In the genomic region with DNA sequence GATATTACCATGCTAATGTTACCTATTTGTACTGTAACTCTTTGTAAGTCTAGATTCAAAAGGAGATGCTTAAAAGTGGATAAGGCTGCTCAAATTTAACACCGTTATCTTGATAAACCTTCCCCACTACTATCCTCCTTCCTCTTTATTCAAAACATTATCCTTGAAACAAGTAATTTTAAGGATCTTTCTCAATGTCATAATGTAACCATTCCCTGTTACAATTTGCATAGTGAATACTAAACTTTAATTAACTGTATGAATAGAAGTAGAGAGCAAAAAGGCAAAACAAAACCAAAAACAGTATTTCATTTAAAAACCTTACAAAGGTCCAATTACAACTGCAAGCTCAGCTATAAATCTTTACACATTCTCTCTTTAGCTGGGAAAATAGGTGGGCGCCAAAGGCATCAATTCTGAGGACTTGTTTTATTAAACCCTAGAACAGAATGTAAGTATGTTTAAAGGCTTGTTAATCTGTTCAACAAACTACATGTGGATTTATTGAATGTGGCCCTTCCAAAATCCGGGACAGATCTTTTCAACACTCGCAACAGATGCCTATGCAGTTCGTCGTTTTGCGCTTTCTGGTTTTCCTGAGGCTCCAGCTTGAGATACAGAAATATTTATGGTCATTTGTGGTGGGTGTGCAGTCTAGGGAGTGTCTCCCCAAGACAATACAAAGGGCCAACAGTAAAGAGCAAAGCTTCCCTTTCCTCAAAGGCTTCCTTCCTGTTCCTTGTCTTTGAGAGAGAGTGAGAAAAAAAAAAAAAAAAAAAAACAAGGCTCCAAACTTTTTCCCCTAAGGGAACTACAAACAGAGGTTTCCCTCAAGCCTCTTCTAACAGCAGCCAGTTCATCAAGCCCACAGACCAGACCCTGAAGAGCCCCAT, we compare ENCODE assay signal across 12 cellular contexts. TPM values are rescaled to one million over a fixed set of nuclear protein-coding genes. Genes with fewer than 3 reads are reported as not detected.
DNase-seq lines count a peak whose midpoint lies in the region; ATAC-seq, FAIRE-seq and TF ChIP-seq lines count a peak whose summit lies in the region.
"Had no signal": no experiment of that assay in that cellular context is flagged by ENCODE, and none has a peak within 500 bp of the region (broad histone marks: within the 10 kb centered on the region; RNA-seq: fewer than 3 reads in every experiment).

No MANE protein-coding gene starts in this region.

- no peak overlapping the region for H3K4me3 Mint-ChIP-seq in dendritic cell treated with granulocyte-macrophage colony-stimulating factor and Interleukin-4, amounts not matched to agents 40 ng/mL and 50 ng/mL, for 4 days
- no peak overlapping the region for H3K4me3 Mint-ChIP-seq in CD8-positive, alpha-beta T cell
- H3K4me3 Mint-ChIP-seq: stimulated activated naive CD8-positive, alpha-beta T cell treated with anti-CD3 and anti-CD28 coated beads, Interleukin-15, Interleukin-2, amounts not matched to agents 100 ng/mL and 50 ng/mL, for 24 hours had no signal

- H3K27ac Mint-ChIP-seq in dendritic cell treated with granulocyte-macrophage colony-stimulating factor and Interleukin-4, amounts not matched to agents 40 ng/mL and 50 ng/mL, for 4 days: peak overlapping the region; percentile 21
- no peak overlapping the region for H3K27ac Mint-ChIP-seq in CD8-positive, alpha-beta T cell
- H3K27ac Mint-ChIP-seq: stimulated activated naive CD8-positive, alpha-beta T cell treated with anti-CD3 and anti-CD28 coated beads, Interleukin-15, Interleukin-2, amounts not matched to agents 100 ng/mL and 50 ng/mL, for 24 hours had no signal

- no peak overlapping the region for H3K27ac ChIP-seq in HepG2 (ENCODE audit: extremely low read length, insufficient read depth, low read length)
- H3K27ac ChIP-seq in tibial artery: peak overlapping the region; percentile 32 to 39
- no peak overlapping the region for H3K27ac ChIP-seq in CD8-positive, alpha-beta T cell (ENCODE audit: low read depth, low read length)

- no peak for TF ChIP-seq RAD21 in HepG2 (CRISPR knock-in tag; IDR thresholded peaks at IDR 0.05)

- H3K4me1 ChIP-seq in HepG2 (ENCODE audit: insufficient read depth, low read length) (peaks cover 11% of the 10 kb centered on the region), tibial artery (peaks cover 0 to 80% (median 39%) of the 10 kb centered on the region in 4 donors)
- H3K4me1 ChIP-seq in CD8-positive, alpha-beta T cell (ENCODE audit: insufficient read depth, low read length): no peaks in the 10 kb centered on the region

- no peaks in the 10 kb centered on the region for H3K27me3 Mint-ChIP-seq in dendritic cell treated with granulocyte-macrophage colony-stimulating factor and Interleukin-4, amounts not matched to agents 40 ng/mL and 50 ng/mL, for 4 days
- H3K27me3 Mint-ChIP-seq in CD8-positive, alpha-beta T cell (ENCODE audit: low read depth): peaks cover 19% of the 10 kb centered on the region

- intact Hi-C loops in dendritic cell treated with granulocyte-macrophage colony-stimulating factor and Interleukin-4, amounts not matched to agents 40 ng/mL and 50 ng/mL, for 4 days (cut with micrococcal nuclease): no loop called here
- intact Hi-C loops in HepG2 (cut with micrococcal nuclease; ENCODE audit: unreplicated experiment) (no loop called here), tibial artery (cut with DNase I; ENCODE audit: low total_unique reads) (no loop called here)
- intact Hi-C loops in CD8-positive, alpha-beta T cell (cut with DNase I, micrococcal nuclease): no loop called here

- TF ChIP-seq POLR2A in HepG2 (IDR thresholded peaks at IDR 0.05; ENCODE audit: insufficient read depth in 1 of 2, low read depth in 2 of 2, low read length in 2 of 2): no peak

- BruUV-seq in HepG2 (replicated peaks; lab: Mats Ljungman, UMichigan): no TSS peak

- TF ChIP-seq CTCF in HepG2 (CRISPR knock-in tag; IDR thresholded peaks at IDR 0.05): no peak
- TF ChIP-seq CTCF in tibial artery (IDR thresholded peaks at IDR 0.05): no peak
- no peak for TF ChIP-seq CTCF in CD8-positive, alpha-beta T cell (IDR thresholded peaks at IDR 0.05)

- peaks cover 6% of the 10 kb centered on the region; the same call in 1 of the 2 replicates for H4K20me1 ChIP-seq in HepG2 (ENCODE audit: insufficient read depth, low read length)

- H3K9me3 ChIP-seq in HepG2 (ENCODE audit: low read length) (no peaks in the 10 kb centered on the region), tibial artery (no peaks in the 10 kb centered on the region)
- no peaks in the 10 kb centered on the region for H3K9me3 ChIP-seq in CD8-positive, alpha-beta T cell (ENCODE audit: low read length)

- H3K79me2 ChIP-seq in HepG2 (ENCODE audit: insufficient read depth, low read length): peaks cover 46% of the 10 kb centered on the region

- peaks cover 34% of the 10 kb centered on the region for H3K4me1 Mint-ChIP-seq in dendritic cell treated with granulocyte-macrophage colony-stimulating factor and Interleukin-4, amounts not matched to agents 40 ng/mL and 50 ng/mL, for 4 days (ENCODE audit: low read depth)
- H3K4me1 Mint-ChIP-seq in CD8-positive, alpha-beta T cell (ENCODE audit: low read depth): no peaks in the 10 kb centered on the region

- H3K4me3 ChIP-seq in HepG2 (replicated peaks in 1 of 3; ENCODE audit: insufficient read depth in 1 of 3, low read depth in 2 of 3, low read length in 3 of 3) (no peak overlapping the region), tibial artery (no peak overlapping the region)
- no peak overlapping the region for H3K4me3 ChIP-seq in CD8-positive, alpha-beta T cell (ENCODE audit: low read depth, low read length)
- H3K4me3 ChIP-seq: GM12878 had no signal

- no peak overlapping the region for H2AFZ ChIP-seq in HepG2 (ENCODE audit: low read length)

- DNase-seq in KBM-7 (peak; percentile 82), HepG2 (ENCODE audit: low spot score) (no peak), tibial artery (no peak), ureter (ENCODE audit: low spot score) (no peak), DMS 273 (lab: John Stamatoyannopoulos, UW; ENCODE audit: unreplicated experiment) (no peak)
- DNase-seq in CD8-positive, alpha-beta T cell: no peak
- DNase-seq: stimulated activated CD4-positive, alpha-beta T cell treated with anti-CD3 and anti-CD28 coated beads, Interleukin-4, amount 100 ng/mL, for 1 hour had no signal

- in situ Hi-C loops in KBM-7 (cut with MboI; ENCODE audit: low pct_unique_long_range_greater_than_20kb, low sequenced_read_pairs): no loop called here
- in situ Hi-C loops in HepG2 (cut with HindIII; ENCODE audit: extremely low pct_ligation_motif_present, low pct_unique_long_range_greater_than_20kb): no loop called here

- WGBS in HepG2 (ENCODE audit: low lambda C conversion rate): 96% methylated on average over 7 of the region's 7 CpGs

- H3K4me2 ChIP-seq in HepG2 (ENCODE audit: low read depth, low read length): no peak overlapping the region

- no peaks in the 10 kb centered on the region for H3K9me3 Mint-ChIP-seq in dendritic cell treated with granulocyte-macrophage colony-stimulating factor and Interleukin-4, amounts not matched to agents 40 ng/mL and 50 ng/mL, for 4 days
- H3K9me3 Mint-ChIP-seq in CD8-positive, alpha-beta T cell: no peaks in the 10 kb centered on the region
- H3K9me3 Mint-ChIP-seq: stimulated activated naive CD8-positive, alpha-beta T cell treated with anti-CD3 and anti-CD28 coated beads, Interleukin-15, Interleukin-2, amounts not matched to agents 100 ng/mL and 50 ng/mL, for 24 hours had no signal

- ATAC-seq in HepG2: no peak
- ATAC-seq in CD8-positive, alpha-beta T cell: no peak
- ATAC-seq in GM21576 (IDR thresholded peaks at IDR 0.05; ENCODE audit: unreplicated experiment): no peak
- ATAC-seq: GM12878 had no signal

- H3K9ac ChIP-seq in HepG2 (ENCODE audit: insufficient read depth, low read depth, low read length): no peak overlapping the region

- H3K36me3 ChIP-seq in HepG2 (replicated peaks in 1 of 2; ENCODE audit: control insufficient read depth in 1 of 2, insufficient read depth in 2 of 2, low read length in 2 of 2) (no peaks in the 10 kb centered on the region), tibial artery (no peaks in the 10 kb centered on the region)
- no peaks in the 10 kb centered on the region for H3K36me3 ChIP-seq in CD8-positive, alpha-beta T cell (ENCODE audit: insufficient read depth, low read length)

- FAIRE-seq in HepG2 (lab: Jason Lieb, UNC): peak; percentile 43
- FAIRE-seq: D721Med, GM12878 had no signal

- H3K36me3 Mint-ChIP-seq in dendritic cell treated with granulocyte-macrophage colony-stimulating factor and Interleukin-4, amounts not matched to agents 40 ng/mL and 50 ng/mL, for 4 days (ENCODE audit: low read depth): peaks cover 13% of the 10 kb centered on the region
- no peaks in the 10 kb centered on the region for H3K36me3 Mint-ChIP-seq in CD8-positive, alpha-beta T cell

- POLR2A ChIA-PET in HepG2 (lab: Yijun Ruan, JAX): interaction anchor here (0.7 kb wide), 1 partner anchor 80 kb away, joined by 3 read pairs; no protein-coding TSS in a partner anchor
- POLR2A ChIA-PET in CD8-positive, alpha-beta T cell (lab: Charles Lee): no interaction called here

- TF ChIP-seq EP300 in HepG2 (IDR thresholded peaks at IDR 0.05; ENCODE audit: low read depth in 2 of 2, low read length in 2 of 2) (no peak), HepG2 (CRISPR knock-in tag; IDR thresholded peaks at IDR 0.05; ENCODE audit: borderline replicate concordance) (no peak)

- H3K27me3 ChIP-seq in HepG2 (ENCODE audit: control insufficient read depth in 1 of 2, insufficient read depth in 2 of 2, low read length in 2 of 2) (no peaks in the 10 kb centered on the region), tibial artery (no peaks in the 10 kb centered on the region)
- H3K27me3 ChIP-seq in CD8-positive, alpha-beta T cell (ENCODE audit: insufficient read depth, low read length): no peaks in the 10 kb centered on the region

- CTCF ChIA-PET in HepG2 (lab: Yijun Ruan, JAX; ENCODE audit: low intra/inter-chr PET ratio, low total read pairs): no interaction called here
- CTCF ChIA-PET in CD8-positive, alpha-beta T cell (lab: Charles Lee): no interaction called here

RNA-seq across cellular contexts. Expression of gene KIF13A, which starts 15.1 kb away (rescaled TPM):
- total RNA-seq in HepG2 (2016; rRNA removed; fragmentation: Illumina TruSeq; extraction: Trizol): 37.2 and 48.3 TPM in 2 replicates
- 12.1 and 13.7 TPM in 2 replicates for total RNA-seq in HepG2 (2016; cell fraction: cytosol; rRNA removed; fragmentation: Illumina TruSeq; extraction: Trizol; ENCODE audit: low read depth)
- 35.4 and 47.0 TPM in 2 replicates for total RNA-seq in HepG2 (2016; cell fraction: insoluble cytoplasmic fraction; rRNA removed; fragmentation: Illumina TruSeq; extraction: Trizol)
- total RNA-seq in HepG2 (2016; cell fraction: membrane; rRNA removed; fragmentation: Illumina TruSeq; extraction: Trizol): 23.2 and 29.0 TPM in 2 replicates
- 37.1 and 42.5 TPM in 2 replicates for total RNA-seq in HepG2 (2016; cell fraction: nucleus; rRNA removed; fragmentation: Illumina TruSeq; extraction: Trizol)
- polyA plus RNA-seq in HepG2 (2011; rRNA removed): 19.5 and 21.1 TPM in 2 replicates
- 14.7 and 19.5 TPM in 2 replicates for polyA plus RNA-seq in HepG2 (2011; cell fraction: cytosol; rRNA removed)
- 16.8 and 17.7 TPM in 2 replicates for polyA plus RNA-seq in HepG2 (2011; cell fraction: nucleus; rRNA removed)
- polyA plus RNA-seq in HepG2 (2012): 17.5 and 22.9 TPM in 2 replicates
- polyA plus RNA-seq in HepG2 (2016; cell fraction: cytosol; fragmentation: Illumina TruSeq; extraction: Trizol; ENCODE audit: low read depth): 12.4 and 13.8 TPM in 2 replicates
- 33.5 and 35.2 TPM in 2 replicates for polyA plus RNA-seq in HepG2 (2016; cell fraction: insoluble cytoplasmic fraction; fragmentation: Illumina TruSeq; extraction: Trizol; ENCODE audit: low read depth)
- 17.4 and 21.2 TPM in 2 replicates for polyA plus RNA-seq in HepG2 (2016; cell fraction: membrane; fragmentation: Illumina TruSeq; extraction: Trizol; ENCODE audit: low read depth)
- polyA plus RNA-seq in HepG2 (2016; cell fraction: nucleus; fragmentation: Illumina TruSeq; extraction: Trizol; ENCODE audit: insufficient read depth, low read depth): 32.6 and 33.2 TPM in 2 replicates
- 22.0 and 49.6 TPM in 2 replicates for polyA minus RNA-seq in HepG2 (2011; rRNA and poly(A)+ RNA removed; ENCODE audit: low replicate concordance)
- polyA minus RNA-seq in HepG2 (2011; cell fraction: cytosol; rRNA and poly(A)+ RNA removed): 22.4 TPM in 2 replicates
- polyA minus RNA-seq in HepG2 (2011; cell fraction: nucleus; rRNA and poly(A)+ RNA removed): 55.1 and 57.9 TPM in 2 replicates
- 57.7 TPM for total RNA-seq in ureter
- total RNA-seq in CD8-positive, alpha-beta T cell: under 1 TPM; 0.14 to 0.33 TPM

Comparison
In these comparisons a context has a peak if more than half of its experiments do, and no peak if none do; other contexts are left out.
1. H3K27ac ChIP-seq: peak in tibial artery (2 of 2); none in HepG2 (single experiment) and CD8-positive, alpha-beta T cell (single experiment).
2. RNA of gene KIF13A, which starts 15.1 kb away (total RNA-seq): 57.7 TPM in ureter (single experiment) and 12.1 to 48.3 TPM in HepG2; 0.14 to 0.33 TPM in CD8-positive, alpha-beta T cell; every median in the first group is over 4 times any median in the second.